ENCODE assay signal across 19 cellular contexts in genomic region chr2:69124327-69124726, GRCh38.
"Had no signal": no experiment of that assay in that cellular context is flagged by ENCODE, and none has a peak within 500 bp of the region (broad histone marks: within the 10 kb centered on the region; RNA-seq: fewer than 3 reads in every experiment).

No MANE protein-coding gene starts in this region.

- H3K9me3 ChIP-seq: SK-N-SH had no signal

- ATAC-seq: Panc1, PC-3 had no signal

- DNase-seq: KBM-7; MV-4-11; NCI-H1092; NCI-H1105 treated with DMSO at 0.1 percent for 48 hours; NCI-H1417 treated with DMSO at 0.1 percent for 48 hours; NCI-H146; NCI-H1694 treated with DMSO at 0.1 percent for 48 hours; NCI-H1930; NCI-H2081; NCI-H2107; NCI-H2227 treated with DMSO at 0.1 percent for 48 hours; NCI-H524; NCI-H526 treated with DMSO at 0.1 percent for 48 hours; NCI-H774; NK-92 treated with Interleukin-12 subunit alpha and Interleukin-12 subunit beta, amount 100 ng/mL, for 24 hours; PC-3; SHP77; SK-N-SH had no signal
